ENCODE assay signal across 7 cellular contexts in genomic region chr7:149856-150636, GRCh38. TPM values are rescaled to one million over a fixed set of nuclear protein-coding genes. Genes with fewer than 3 reads are reported as not detected.
DNase-seq lines count a peak whose midpoint lies in the region; ATAC-seq and TF ChIP-seq lines count a peak whose summit lies in the region.

No MANE protein-coding gene starts in this region.

- H3K14ac ChIP-seq in IMR-90 (replicated peaks; ENCODE audit: low read depth, low read length), result peak overlapping the region; percentile 42
- peak overlapping the region; percentile 10 for H3K14ac ChIP-seq in neuronal stem cell (ENCODE audit: low read length)

- WGBS in IMR-90 (ENCODE audit: extremely low coverage in 2 of 2, insufficient read length in 1 of 2), 2 experiments, result 46% methylated on average over 10 of the region's 37 CpGs; no CpG with 5 or more reads in 1 of the 2 experiments
- WGBS in esophagus muscularis mucosa, result 29% methylated on average over 34 of the region's 37 CpGs
- WGBS in neuronal stem cell (ENCODE audit: extremely low coverage in 2 of 2, insufficient read length in 2 of 2, insufficient replicate concordance in 1 of 2), 2 donors, result no CpG with 5 or more reads among the region's 37 CpGs
- WGBS in urinary bladder, result 40% methylated on average over 37 of the region's 37 CpGs

- peak overlapping the region; percentile 22 for H3K18ac ChIP-seq in IMR-90 (ENCODE audit: low read depth, low read length)
- H3K18ac ChIP-seq in neuronal stem cell (ENCODE audit: low read length), result peak overlapping the region; percentile 91

- ATAC-seq in GM19467 (IDR thresholded peaks at IDR 0.05; ENCODE audit: unreplicated experiment) (peak; percentile 14), IMR-90 (ENCODE audit: low read depth) (peak; percentile 1), GM19455 (IDR thresholded peaks at IDR 0.05; ENCODE audit: unreplicated experiment) (no peak)

- peak overlapping the region; percentile 94 for H2AK5ac ChIP-seq in IMR-90 (ENCODE audit: low read depth, low read length)
- peak overlapping the region; percentile 100 for H2AK5ac ChIP-seq in neuronal stem cell (ENCODE audit: low read depth, low read length)

- peak overlapping the region; percentile 93 for H4K5ac ChIP-seq in IMR-90 (ENCODE audit: low read depth, low read length)

- peak overlapping the region; percentile 73 for H2BK5ac ChIP-seq in IMR-90 (ENCODE audit: low read depth, low read length, poor library complexity, severe bottlenecking)
- H2BK5ac ChIP-seq in neuronal stem cell (ENCODE audit: low read length), result peak overlapping the region; percentile 85

- H3K27me3 Mint-ChIP-seq in activated CD4-positive, alpha-beta memory T cell treated with anti-CD3 and anti-CD28 coated beads, Interleukin-2, amount 10 ng/mL, durations not matched to agents 7 days and 5 days, result no peaks in the 10 kb centered on the region

- H3K9me3 ChIP-seq in IMR-90 (ENCODE audit: control insufficient read depth, insufficient read depth, low read length), result no peaks in the 10 kb centered on the region
- H3K9me3 ChIP-seq in esophagus muscularis mucosa, result no peaks in the 10 kb centered on the region
- no peaks in the 10 kb centered on the region for H3K9me3 ChIP-seq in neuronal stem cell (replicated peaks in 1 of 2; ENCODE audit: control insufficient read depth in 2 of 2, insufficient read depth in 1 of 2, low read depth in 1 of 2, low read length in 2 of 2)

- CTCF ChIA-PET in IMR-90 (lab: Yijun Ruan, JAX), result interaction anchor here (0.7 kb wide), 1 partner anchor 85 kb away, joined by 3 read pairs; no protein-coding TSS in a partner anchor
- CTCF ChIA-PET in activated CD4-positive, alpha-beta memory T cell treated with anti-CD3 and anti-CD28 coated beads, Interleukin-2, amount 10 ng/mL, durations not matched to agents 7 days and 5 days (lab: Charles Lee), result no interaction called here

- H3K9ac ChIP-seq in IMR-90 (ENCODE audit: low read depth, low read length) (peak overlapping the region; percentile 36), neuronal stem cell (ENCODE audit: low read depth, low read length, poor library complexity) (peak overlapping the region; percentile 81)

- peak overlapping the region; percentile 92 for H4K91ac ChIP-seq in IMR-90 (ENCODE audit: insufficient read depth, low read depth, low read length)
- no peak overlapping the region for H4K91ac ChIP-seq in neuronal stem cell (ENCODE audit: low read depth, low read length, poor library complexity)

- dilution Hi-C loops in IMR-90 (cut with HindIII; ENCODE audit: low sequenced_read_pairs, unreplicated experiment), result no loop called here

- H2BK120ac ChIP-seq in IMR-90 (ENCODE audit: low read depth, low read length), result peak overlapping the region; percentile 42
- H2BK120ac ChIP-seq in neuronal stem cell (ENCODE audit: low read depth, low read length), result no peak overlapping the region

- H3K4me3 ChIP-seq in IMR-90 (ENCODE audit: insufficient read depth, low read depth, low read length), result peak overlapping the region; percentile 78
- peak overlapping the region; percentile 51 to 67 (median 64) for H3K4me3 ChIP-seq in esophagus muscularis mucosa
- peak overlapping the region; percentile 48 to 56 for H3K4me3 ChIP-seq in neuronal stem cell (ENCODE audit: low read length in 2 of 2)
- H3K4me3 ChIP-seq in urinary bladder (ENCODE audit: low read depth, low read length), result peak overlapping the region; percentile 39

- peak overlapping the region; percentile 93 for H2BK12ac ChIP-seq in neuronal stem cell (ENCODE audit: low read length)

- H3K23ac ChIP-seq in IMR-90 (ENCODE audit: low read depth, low read length), result peak overlapping the region; percentile 29; the same call in 1 of the 2 replicates
- H3K23ac ChIP-seq in neuronal stem cell (ENCODE audit: low read depth, low read length, poor library complexity), result peak overlapping the region; percentile 47

- no peaks in the 10 kb centered on the region for H4K20me1 ChIP-seq in IMR-90 (ENCODE audit: insufficient read depth, low read length)

- H2AK9ac ChIP-seq in IMR-90 (replicated peaks; ENCODE audit: low read depth, low read length, poor library complexity), result peak overlapping the region; percentile 92

- peaks cover 7% of the 10 kb centered on the region for H3K36me3 Mint-ChIP-seq in activated CD4-positive, alpha-beta memory T cell treated with anti-CD3 and anti-CD28 coated beads, Interleukin-2, amount 10 ng/mL, durations not matched to agents 7 days and 5 days (ENCODE audit: low read depth)

- POLR2A ChIA-PET in IMR-90 (lab: Charles Lee; ENCODE audit: unreplicated experiment), result no interaction called here
- POLR2A ChIA-PET in activated CD4-positive, alpha-beta memory T cell treated with anti-CD3 and anti-CD28 coated beads, Interleukin-2, amount 10 ng/mL, durations not matched to agents 7 days and 5 days (lab: Charles Lee), result interaction anchor here (0.7 to 1.4 kb wide), 2 partner anchors 12 to 23 kb away, joined by 4 read pairs; no protein-coding TSS in a partner anchor

- H3K27me3 ChIP-seq in IMR-90 (ENCODE audit: control insufficient read depth, insufficient read depth, low read length) (no peaks in the 10 kb centered on the region), esophagus muscularis mucosa (no peaks in the 10 kb centered on the region), neuronal stem cell (ENCODE audit: control insufficient read depth in 3 of 3, insufficient read depth in 3 of 3, low read depth in 1 of 3, low read length in 3 of 3) (no peaks in the 10 kb centered on the region)

- peaks cover 25% of the 10 kb centered on the region for H3K4me1 Mint-ChIP-seq in activated CD4-positive, alpha-beta memory T cell treated with anti-CD3 and anti-CD28 coated beads, Interleukin-2, amount 10 ng/mL, durations not matched to agents 7 days and 5 days

- H3K27ac ChIP-seq in IMR-90 (ENCODE audit: insufficient read depth, low read length), result peak overlapping the region; percentile 60
- peak overlapping the region; percentile 92 to 98 (median 96) for H3K27ac ChIP-seq in esophagus muscularis mucosa (replicated peaks in 1 of 4)
- peak overlapping the region; percentile 99 for H3K27ac ChIP-seq in neuronal stem cell (replicated peaks; ENCODE audit: low read length)
- H3K27ac ChIP-seq in urinary bladder (ENCODE audit: low read depth), result peak overlapping the region; percentile 84

- H3K4me1 ChIP-seq in IMR-90 (ENCODE audit: control insufficient read depth, insufficient read depth, low read length) (peaks cover 7% of the 10 kb centered on the region), esophagus muscularis mucosa (peaks cover 7 to 31% (median 27%) of the 10 kb centered on the region in 4 donors), neuronal stem cell (ENCODE audit: control insufficient read depth in 2 of 2, insufficient read depth in 1 of 2, low read depth in 1 of 2, low read length in 2 of 2) (peaks cover 6 to 7% of the 10 kb centered on the region in 2 donors), urinary bladder (ENCODE audit: insufficient read depth) (no peaks in the 10 kb centered on the region)

- H2BK15ac ChIP-seq in IMR-90 (ENCODE audit: low read depth, low read length), result peak overlapping the region; percentile 57; the same call in 1 of the 3 replicates
- H2BK15ac ChIP-seq in neuronal stem cell (ENCODE audit: low read length), result peak overlapping the region; percentile 69

- H4K8ac ChIP-seq in IMR-90 (ENCODE audit: low read depth in 2 of 2, low read length in 2 of 2), result peak overlapping the region; percentile 55 to 96
- peak overlapping the region; percentile 83 for H4K8ac ChIP-seq in neuronal stem cell (ENCODE audit: low read depth, low read length)

- H3K27ac Mint-ChIP-seq in activated CD4-positive, alpha-beta memory T cell treated with anti-CD3 and anti-CD28 coated beads, Interleukin-2, amount 10 ng/mL, durations not matched to agents 7 days and 5 days, result peak overlapping the region; percentile 99

- TF ChIP-seq POLR2A in IMR-90 (IDR thresholded peaks at IDR 0.05; ENCODE audit: low read depth, low read length), result no peak
- no peak for TF ChIP-seq POLR2A in esophagus muscularis mucosa (IDR thresholded peaks at IDR 0.05; ENCODE audit: low read depth)

- no TSS peak for BruUV-seq in IMR-90 (replicated peaks; lab: Mats Ljungman, UMichigan)

- TF ChIP-seq EP300 in esophagus muscularis mucosa (IDR thresholded peaks at IDR 0.05), result no peak

- no peaks in the 10 kb centered on the region for H3K36me3 ChIP-seq in IMR-90 (ENCODE audit: control insufficient read depth, insufficient read depth, low read length)
- H3K36me3 ChIP-seq in esophagus muscularis mucosa, result no peaks in the 10 kb centered on the region
- H3K36me3 ChIP-seq in neuronal stem cell (replicated peaks in 1 of 2; ENCODE audit: control insufficient read depth in 2 of 2, insufficient read depth in 2 of 2, low read length in 2 of 2), result peaks cover 0 to 16% of the 10 kb centered on the region in 2 donors
- H3K36me3 ChIP-seq in urinary bladder (ENCODE audit: insufficient read depth), result no peaks in the 10 kb centered on the region

- H3K9me1 ChIP-seq in IMR-90 (ENCODE audit: insufficient read depth, low read length), result peaks cover 5% of the 10 kb centered on the region

- intact Hi-C loops in IMR-90 (cut with micrococcal nuclease), result no loop called here
- intact Hi-C loops in esophagus muscularis mucosa (cut with DNase I), result loop anchor here (1.0 to 5.0 kb wide), 2 partner anchors 11 to 42 kb away; partner anchors contain the start of gene FAM20C

- H2AFZ ChIP-seq in IMR-90 (replicated peaks; ENCODE audit: low read length, poor library complexity) (peak overlapping the region; percentile 96), neuronal stem cell (ENCODE audit: low read length) (peak overlapping the region; percentile 61)

- no peak overlapping the region for H2BK20ac ChIP-seq in IMR-90 (ENCODE audit: low read depth, low read length)

- H3K4me3 Mint-ChIP-seq in activated CD4-positive, alpha-beta memory T cell treated with anti-CD3 and anti-CD28 coated beads, Interleukin-2, amount 10 ng/mL, durations not matched to agents 7 days and 5 days, result peak overlapping the region; percentile 89

- H3K56ac ChIP-seq in IMR-90 (ENCODE audit: extremely low read depth, insufficient read depth, low read length), result peak overlapping the region; percentile 60; the same call in 1 of the 2 replicates

- TF ChIP-seq RAD21 in IMR-90 (IDR thresholded peaks at IDR 0.05; ENCODE audit: low read length), result no peak

- no peaks in the 10 kb centered on the region for H3K9me3 Mint-ChIP-seq in activated CD4-positive, alpha-beta memory T cell treated with anti-CD3 and anti-CD28 coated beads, Interleukin-2, amount 10 ng/mL, durations not matched to agents 7 days and 5 days

- H3K79me1 ChIP-seq in IMR-90 (ENCODE audit: low read depth in 1 of 2, low read length in 2 of 2) (peaks cover 0 to 6% of the 10 kb centered on the region in 2 experiments; a peak in 2 of 4 replicates), neuronal stem cell (ENCODE audit: low read depth, low read length) (no peaks in the 10 kb centered on the region)

- TF ChIP-seq CTCF in IMR-90 (conservative IDR thresholded peaks at IDR 0.05; ENCODE audit: low read depth, low read length), result no peak
- no peak for TF ChIP-seq CTCF in esophagus muscularis mucosa (IDR thresholded peaks at IDR 0.05)

- peak overlapping the region; percentile 95 for H3K4ac ChIP-seq in IMR-90 (ENCODE audit: low read depth, low read length)
- peak overlapping the region; percentile 76 for H3K4ac ChIP-seq in neuronal stem cell (ENCODE audit: low read length)

- DNase-seq in IMR-90, result no peak
- peak; percentile 43 for DNase-seq in activated CD4-positive, alpha-beta memory T cell treated with anti-CD3 and anti-CD28 coated beads, Interleukin-2, amount 10 ng/mL, durations not matched to agents 7 days and 5 days
- DNase-seq in esophagus muscularis mucosa (ENCODE audit: extremely low spot score), result no peak
- no peak for DNase-seq in neuronal stem cell (ENCODE audit: low spot score)

- in situ Hi-C loops in IMR-90 (cut with MboI; ENCODE audit: low sequenced_read_pairs), result no loop called here

- peak overlapping the region; percentile 43 for H3K4me2 ChIP-seq in IMR-90 (ENCODE audit: low read depth, low read length)
- H3K4me2 ChIP-seq in neuronal stem cell (ENCODE audit: insufficient read depth, low read length, poor library complexity, severe bottlenecking), result peak overlapping the region; percentile 37

RNA-seq across cellular contexts. Expression of gene FAM20C, which starts 42.3 kb away (rescaled TPM):
- total RNA-seq in IMR-90 (2012; rRNA removed) (7.7 and 8.9 TPM in 2 replicates), esophagus muscularis mucosa (10 to 100 TPM; 46.5 to 79.2 (median 69.8) TPM), urinary bladder (13.3 TPM)
- polyA plus RNA-seq in IMR-90 (2012; rRNA removed) (36.6 and 38.2 TPM in 2 replicates), urinary bladder (86.5 TPM)
- 36.5 and 56.4 TPM in 2 replicates for polyA plus RNA-seq in IMR-90 (2012; cell fraction: cytosol; rRNA removed)
- 38.9 and 55.0 TPM in 2 replicates for polyA plus RNA-seq in IMR-90 (2012; cell fraction: nucleus; rRNA removed; ENCODE audit: low replicate concordance)
- under 1 TPM in 1 of 2 experiments, not detected in 1; 0.13 TPM for total RNA-seq in activated CD4-positive, alpha-beta memory T cell treated with anti-CD3 and anti-CD28 coated beads, Interleukin-2, amount 10 ng/mL, durations not matched to agents 7 days and 5 days
- 7.3 TPM for polyA plus RNA-seq in neuronal stem cell (2013, experiment 1 of 2)
- 7.3 TPM for polyA plus RNA-seq in neuronal stem cell (2013, experiment 2 of 2)
